In the genomic region with DNA sequence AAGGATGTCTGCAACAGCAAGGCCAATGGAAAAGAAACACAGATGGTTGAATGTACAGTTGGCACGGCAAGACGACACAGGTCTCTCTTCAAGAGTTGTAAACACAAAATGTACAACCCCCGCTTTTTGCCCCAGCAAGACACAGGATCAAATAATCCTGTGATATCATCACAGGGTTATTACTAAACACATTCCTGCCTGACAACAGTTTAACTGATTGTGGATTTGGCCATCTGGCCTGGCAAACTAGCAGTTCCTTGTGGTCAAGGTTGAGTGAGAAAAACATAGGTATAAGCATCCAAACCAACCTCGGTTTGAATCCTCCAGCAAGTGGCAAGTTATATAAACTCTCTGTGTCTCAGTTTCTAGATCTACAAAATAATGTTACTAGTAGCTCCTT, we compare ENCODE assay signal across 1 cellular context.
TF ChIP-seq lines count a peak whose summit lies in the region.

No MANE protein-coding gene starts in this region.

TF ChIP-seq in IMR-90, 13 proteins besides CTCF, POLR2A, EP300 and RAD21:
- TF ChIP-seq, protein P1, sequence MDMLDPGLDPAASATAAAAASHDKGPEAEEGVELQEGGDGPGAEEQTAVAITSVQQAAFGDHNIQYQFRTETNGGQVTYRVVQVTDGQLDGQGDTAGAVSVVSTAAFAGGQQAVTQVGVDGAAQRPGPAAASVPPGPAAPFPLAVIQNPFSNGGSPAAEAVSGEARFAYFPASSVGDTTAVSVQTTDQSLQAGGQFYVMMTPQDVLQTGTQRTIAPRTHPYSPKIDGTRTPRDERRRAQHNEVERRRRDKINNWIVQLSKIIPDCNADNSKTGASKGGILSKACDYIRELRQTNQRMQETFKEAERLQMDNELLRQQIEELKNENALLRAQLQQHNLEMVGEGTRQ (IDR thresholded peaks at IDR 0.05; ENCODE audit: low read depth, low read length) = no peak
- TF ChIP-seq SMC3 (IDR thresholded peaks at IDR 0.05; ENCODE audit: low read depth, low read length) (no peak), MXI1 (IDR thresholded peaks at IDR 0.05; ENCODE audit: borderline replicate concordance, low read depth, low read length) (no peak), FOS (IDR thresholded peaks at IDR 0.05; ENCODE audit: low read depth, low read length) (no peak), MAZ (IDR thresholded peaks at IDR 0.05; ENCODE audit: borderline replicate concordance, low read depth, low read length) (no peak), CEBPB (IDR thresholded peaks at IDR 0.05; ENCODE audit: low read depth, low read length) (no peak), RFX5 (IDR thresholded peaks at IDR 0.05; ENCODE audit: low read depth, low read length) (no peak), BHLHE40 (IDR thresholded peaks at IDR 0.05; ENCODE audit: low read depth, low read length) (no peak), NFE2L2 (IDR thresholded peaks at IDR 0.05; ENCODE audit: low read depth, low read length) (no peak), CHD1 (IDR thresholded peaks at IDR 0.05; ENCODE audit: low read depth, low read length) (no peak), MAFK (IDR thresholded peaks at IDR 0.05; ENCODE audit: low read depth, low read length) (no peak), RCOR1 (IDR thresholded peaks at IDR 0.05; ENCODE audit: insufficient replicate concordance, low read length) (no peak)
